Comparison of ENCODE assay signal across 8 cellular contexts in genomic region chr13:94416454-94417080, GRCh38.
A peak's percentile ranks its signal among the peaks of the same experiment; 100 is the strongest.
DNase-seq lines count a peak whose midpoint lies in the region; ATAC-seq and TF ChIP-seq lines count a peak whose summit lies in the region.

No MANE protein-coding gene starts in this region.

- H4K20me1 ChIP-seq in OCI-LY3 (ENCODE audit: insufficient read depth, low read length), result no peaks in the 10 kb centered on the region

- POLR2A ChIA-PET in activated CD8-positive, alpha-beta T cell treated with anti-CD3 and anti-CD28 coated beads for 36 hours (lab: Charles Lee), result no interaction called here

- no peaks in the 10 kb centered on the region for H3K27me3 Mint-ChIP-seq in glutamatergic neuron (ENCODE audit: unreplicated experiment)
- H3K27me3 Mint-ChIP-seq in activated CD8-positive, alpha-beta T cell treated with anti-CD3 and anti-CD28 coated beads for 36 hours, result peaks cover 2% of the 10 kb centered on the region

- no peak overlapping the region for H3K27ac ChIP-seq in OCI-LY3 (ENCODE audit: low read length)
- no peak overlapping the region for H3K27ac ChIP-seq in dorsolateral prefrontal cortex

- CTCF ChIA-PET in activated CD8-positive, alpha-beta T cell treated with anti-CD3 and anti-CD28 coated beads for 36 hours (lab: Charles Lee), result interaction anchor here (0.9 to 5.9 kb wide), 5 partner anchors 10 to 55 kb away, joined by 3 to 44 read pairs (median 3); no protein-coding TSS in a partner anchor

- TF ChIP-seq CTCF in OCI-LY3 (IDR thresholded peaks at IDR 0.05; ENCODE audit: low read depth, low read length) (peak; percentile 51), glutamatergic neuron (IDR thresholded peaks at IDR 0.05; ENCODE audit: partially characterized antibody, unreplicated experiment) (peak; percentile 68), dorsolateral prefrontal cortex (IDR thresholded peaks at IDR 0.05 in 54 of 56, conservative IDR thresholded peaks at IDR 0.05 in 2 of 56; ENCODE audit: low read depth in 1 of 56, partially characterized antibody in 56 of 56) (peak in 1 of 56 donors; percentile 12)
- TF ChIP-seq CTCF in activated CD8-positive, alpha-beta T cell treated with anti-CD3 and anti-CD28 coated beads for 36 hours (IDR thresholded peaks at IDR 0.05), result no peak

- H3K9me3 Mint-ChIP-seq in glutamatergic neuron (ENCODE audit: unreplicated experiment), result peaks cover 2% of the 10 kb centered on the region
- H3K9me3 Mint-ChIP-seq in activated CD8-positive, alpha-beta T cell treated with anti-CD3 and anti-CD28 coated beads for 36 hours, result peaks cover 28% of the 10 kb centered on the region

- H3K27me3 ChIP-seq in H7 (ENCODE audit: control insufficient read depth, insufficient read depth, low read length) (no peaks in the 10 kb centered on the region), OCI-LY3 (ENCODE audit: low read depth, low read length) (no peaks in the 10 kb centered on the region), dorsolateral prefrontal cortex (peaks cover 0 to 7% (median 0%) of the 10 kb centered on the region in 45 donors)

- no peak overlapping the region for H3K4me3 Mint-ChIP-seq in glutamatergic neuron (ENCODE audit: unreplicated experiment)
- H3K4me3 Mint-ChIP-seq in activated CD8-positive, alpha-beta T cell treated with anti-CD3 and anti-CD28 coated beads for 36 hours, result no peak overlapping the region

- peaks cover 21% of the 10 kb centered on the region for H3K4me1 ChIP-seq in OCI-LY3 (ENCODE audit: low read length)

- no peak overlapping the region for H3K4me3 ChIP-seq in H7 (ENCODE audit: insufficient read depth, low read depth, low read length)
- H3K4me3 ChIP-seq in OCI-LY3 (ENCODE audit: low read length), result no peak overlapping the region
- no peak overlapping the region for H3K4me3 ChIP-seq in dorsolateral prefrontal cortex

- peaks cover 14% of the 10 kb centered on the region for H3K4me1 Mint-ChIP-seq in glutamatergic neuron (ENCODE audit: low read depth, unreplicated experiment)
- H3K4me1 Mint-ChIP-seq in activated CD8-positive, alpha-beta T cell treated with anti-CD3 and anti-CD28 coated beads for 36 hours (ENCODE audit: low read depth), result peaks cover 44% of the 10 kb centered on the region

- intact Hi-C loops in dorsolateral prefrontal cortex (cut with DNase I), result no loop called here
- intact Hi-C loops in activated CD8-positive, alpha-beta T cell treated with anti-CD3 and anti-CD28 coated beads for 36 hours (cut with micrococcal nuclease), result loop anchor here (5.0 kb wide), 1 partner anchor 179 kb away; no protein-coding TSS in a partner anchor

- no peak overlapping the region for H3K4me2 ChIP-seq in OCI-LY3 (ENCODE audit: low read length)

- peaks cover 5% of the 10 kb centered on the region; the same call in 1 of the 2 replicates for H3K9me3 ChIP-seq in OCI-LY3 (ENCODE audit: insufficient read depth, low read length)

- H3K36me3 ChIP-seq in H7 (replicated peaks; ENCODE audit: control insufficient read depth, insufficient read depth, low read length), result no peaks in the 10 kb centered on the region
- peaks cover 5% of the 10 kb centered on the region for H3K36me3 ChIP-seq in OCI-LY3 (replicated peaks; ENCODE audit: low read depth, low read length)

- H3K36me3 Mint-ChIP-seq in glutamatergic neuron (ENCODE audit: unreplicated experiment), result no peaks in the 10 kb centered on the region
- H3K36me3 Mint-ChIP-seq in activated CD8-positive, alpha-beta T cell treated with anti-CD3 and anti-CD28 coated beads for 36 hours (ENCODE audit: low read depth), result peaks cover 27% of the 10 kb centered on the region

- H3K9ac ChIP-seq in OCI-LY3 (ENCODE audit: low read length), result no peak overlapping the region

- DNase-seq in AG20443 (ENCODE audit: low spot score), result peak; percentile 14
- peak; percentile 62 for DNase-seq in H7
- peak; percentile 37 for DNase-seq in glutamatergic neuron
- DNase-seq in dorsolateral prefrontal cortex, result no peak
- no peak for DNase-seq in activated CD8-positive, alpha-beta T cell treated with anti-CD3 and anti-CD28 coated beads for 36 hours
- DNase-seq in germinal center (ENCODE audit: low spot score), result no peak

- H3K27ac Mint-ChIP-seq in glutamatergic neuron (ENCODE audit: unreplicated experiment), result no peak overlapping the region
- H3K27ac Mint-ChIP-seq in activated CD8-positive, alpha-beta T cell treated with anti-CD3 and anti-CD28 coated beads for 36 hours, result no peak overlapping the region

- no peaks in the 10 kb centered on the region for H3K79me2 ChIP-seq in OCI-LY3 (ENCODE audit: low read length)

- H2AFZ ChIP-seq in OCI-LY3 (ENCODE audit: low read depth, low read length), result no peak overlapping the region

- ATAC-seq in activated CD8-positive, alpha-beta T cell treated with anti-CD3 and anti-CD28 coated beads for 36 hours, result no peak
- no peak for ATAC-seq in GM21528 (IDR thresholded peaks at IDR 0.05; ENCODE audit: low FRiP score, unreplicated experiment)

Comparison
In these comparisons a context has a peak if more than half of its experiments do, and no peak if none do; other contexts are left out.
1. DNase-seq: peak in AG20443 (single experiment), H7 (single experiment) and glutamatergic neuron (single experiment); none in dorsolateral prefrontal cortex (0 of 10), activated CD8-positive, alpha-beta T cell treated with anti-CD3 and anti-CD28 coated beads for 36 hours (single experiment) and germinal center (single experiment).